In the genomic region with DNA sequence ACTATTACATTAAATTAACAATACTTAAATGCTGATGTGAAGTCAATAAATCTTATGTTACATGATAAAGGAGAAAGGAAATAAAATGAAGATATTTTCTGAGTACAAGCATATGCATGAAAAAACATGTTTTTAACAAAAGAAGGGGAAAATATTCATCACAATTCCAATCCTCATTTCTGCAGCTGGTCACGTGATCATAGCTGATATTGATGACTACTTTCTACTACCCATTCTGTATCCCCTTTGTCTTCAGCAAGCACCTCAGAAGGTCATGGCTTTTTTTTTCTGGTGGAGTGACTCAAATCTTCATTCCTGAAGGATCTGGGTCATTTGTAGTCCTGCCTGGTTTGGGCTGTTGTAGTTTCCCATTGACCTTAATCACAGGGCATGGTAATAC, we compare ENCODE assay signal across 7 cellular contexts.
"Had no signal": no experiment of that assay in that cellular context is flagged by ENCODE, and none has a peak within 500 bp of the region (broad histone marks: within the 10 kb centered on the region; RNA-seq: fewer than 3 reads in every experiment).

No MANE protein-coding gene starts in this region.

- DNase-seq: GDM1, GF-D8 had no signal

- FAIRE-seq: G401.6, GM12891, GM12892, GM18507, GM19239 had no signal
